8 cellular contexts compared by ENCODE assay signal in the genomic region with DNA sequence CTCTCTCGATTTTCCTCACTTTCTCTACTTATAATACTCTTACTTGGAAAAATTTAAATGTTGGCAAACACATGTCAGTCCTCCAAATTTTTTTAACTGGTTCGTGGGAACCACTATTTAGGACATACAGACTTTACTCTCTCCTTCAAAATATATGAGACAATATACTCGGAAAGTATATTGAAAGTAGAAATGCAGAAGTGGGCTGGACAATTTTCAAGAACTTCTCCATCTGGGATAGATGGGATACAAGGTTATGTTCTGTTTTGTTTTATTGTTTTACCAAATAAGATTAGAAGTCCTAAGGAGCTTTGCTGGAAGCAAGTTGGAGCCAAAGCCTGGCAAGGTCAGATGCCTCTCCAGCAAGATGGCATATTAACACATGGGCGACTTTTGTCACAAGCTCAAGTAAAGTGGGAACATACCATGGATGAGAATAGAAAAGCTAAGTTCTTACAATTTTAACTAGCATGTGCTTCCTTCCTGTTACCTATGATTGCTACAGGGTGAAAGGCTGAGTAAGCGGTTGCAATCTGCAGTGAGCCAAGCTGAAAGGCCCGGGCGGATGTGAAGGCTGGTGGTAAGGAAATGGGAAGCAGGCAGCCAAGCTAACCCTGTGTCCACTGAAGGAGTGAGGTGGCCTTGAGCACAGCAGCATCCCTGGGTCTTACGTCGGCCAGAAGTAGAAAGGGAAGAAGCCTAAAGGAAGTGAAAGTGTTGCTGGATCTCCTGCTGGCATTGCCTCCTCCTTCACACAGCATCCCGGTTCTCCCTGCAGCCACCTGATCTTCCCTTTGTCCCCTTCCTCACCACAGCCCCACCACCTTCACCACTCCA. TPM values are rescaled to one million over a fixed set of nuclear protein-coding genes. Genes with fewer than 3 reads are reported as not detected.
DNase-seq lines count a peak whose midpoint lies in the region; ATAC-seq and TF ChIP-seq lines count a peak whose summit lies in the region.

No MANE protein-coding gene starts in this region.

- H3K27ac ChIP-seq in left ventricle myocardium inferior (replicated peaks) = peak overlapping the region; percentile 58

- intact Hi-C loops in left ventricle myocardium inferior (cut with micrococcal nuclease) = no loop called here

- peaks cover 98% of the 10 kb centered on the region for H3K4me1 ChIP-seq in left ventricle myocardium inferior

- no peaks in the 10 kb centered on the region for H3K9me3 ChIP-seq in left ventricle myocardium inferior (replicated peaks)

- TF ChIP-seq CTCF in GM12864 (IDR thresholded peaks at IDR 0.05; ENCODE audit: low read depth, low read length, missing control alignments) (no peak), left ventricle myocardium inferior (IDR thresholded peaks at IDR 0.05; ENCODE audit: borderline replicate concordance) (no peak)

- ATAC-seq in HG03196 (IDR thresholded peaks at IDR 0.05; ENCODE audit: unreplicated experiment) = peak; percentile 45

- no peaks in the 10 kb centered on the region for H3K27me3 ChIP-seq in left ventricle myocardium inferior (ENCODE audit: low read depth)

- no peak for DNase-seq in GM12864 (ENCODE audit: low read depth)
- peak; percentile 21 for DNase-seq in activated CD8-positive, alpha-beta memory T cell treated with anti-CD3 and anti-CD28 coated beads, Interleukin-2, amount 50 U/mL, for 4 hours
- DNase-seq in left ventricle myocardium inferior = peak; percentile 47
- DNase-seq in stimulated activated CD4-positive, alpha-beta T cell treated with anti-CD3 and anti-CD28 coated beads, Interleukin-4, amount 100 ng/mL, for 48 hours (ENCODE audit: low read depth in 2 of 2) = peak; percentile 19 to 38
- DNase-seq in NCI-H1092 (lab: John Stamatoyannopoulos, UW) = no peak
- DNase-seq in NCI-H1105 (lab: John Stamatoyannopoulos, UW) = no peak
- no peak for DNase-seq in COR-L47 (lab: John Stamatoyannopoulos, UW)

- H3K4me3 ChIP-seq in GM12864 (ENCODE audit: low read depth, low read length) = peak overlapping the region; percentile 43
- H3K4me3 ChIP-seq in left ventricle myocardium inferior = peak overlapping the region; percentile 11

- no peaks in the 10 kb centered on the region for H3K36me3 ChIP-seq in left ventricle myocardium inferior

RNA-seq across cellular contexts. Expression of a gene that starts 7.1 kb away (rescaled TPM):
- total RNA-seq in left ventricle myocardium inferior = 44.1 TPM

RNA-seq across cellular contexts. Expression of a gene that starts 37.3 kb away (rescaled TPM):
- 14.8 TPM for total RNA-seq in left ventricle myocardium inferior

Comparison
In these comparisons a context has a peak if more than half of its experiments do, and no peak if none do; other contexts are left out.
1. DNase-seq: peak in activated CD8-positive, alpha-beta memory T cell treated with anti-CD3 and anti-CD28 coated beads, Interleukin-2, amount 50 U/mL, for 4 hours (single experiment), left ventricle myocardium inferior (single experiment) and stimulated activated CD4-positive, alpha-beta T cell treated with anti-CD3 and anti-CD28 coated beads, Interleukin-4, amount 100 ng/mL, for 48 hours (2 of 2); none in GM12864 (single experiment), NCI-H1092 (single experiment), NCI-H1105 (single experiment) and COR-L47 (single experiment).